ENCODE assay signal across 28 cellular contexts in the genomic region with DNA sequence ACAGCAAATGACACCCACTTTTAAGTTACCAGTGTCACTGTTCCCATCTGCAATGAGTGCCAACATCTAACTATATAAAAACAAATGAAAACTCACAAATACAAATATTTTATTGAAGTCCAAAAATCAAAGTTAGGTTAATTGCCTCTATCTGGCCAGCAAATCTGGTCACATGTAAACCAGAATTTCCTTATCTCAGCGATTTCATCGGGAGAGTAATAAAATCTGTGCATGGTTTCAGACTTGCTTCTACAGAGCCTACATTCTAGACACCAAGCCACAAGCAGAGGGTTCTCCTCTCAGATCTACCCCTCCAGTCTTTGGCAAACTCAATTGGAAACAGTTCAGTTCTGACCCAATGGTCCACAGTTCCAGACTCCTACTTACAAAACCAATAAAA.
"Had no signal": no experiment of that assay in that cellular context is flagged by ENCODE, and none has a peak within 500 bp of the region (broad histone marks: within the 10 kb centered on the region; RNA-seq: fewer than 3 reads in every experiment).

No MANE protein-coding gene starts in this region.

- H3K36me3 ChIP-seq: gastrocnemius medialis, ovary, thoracic aorta, tibial nerve, upper lobe of left lung had no signal

- H3K27ac Mint-ChIP-seq: nephron progenitor cell; stimulated activated naive B cell treated with anti-CD40 and anti-IgM and Interleukin-4, amounts not matched to agents 10 μg/mL and 1 μg/mL and 100 μg/mL, for 72 hours; stimulated activated naive CD8-positive, alpha-beta T cell treated with anti-CD3 and anti-CD28 coated beads, Interleukin-15, Interleukin-2, amounts not matched to agents 100 ng/mL and 50 ng/mL, for 24 hours had no signal

- ATAC-seq: esophagus mucosa; gastrocnemius medialis; left lung; naive thymus-derived CD8-positive, alpha-beta T cell; psoas muscle; right cardiac atrium; stimulated activated naive B cell treated with anti-CD40 and anti-IgM and Interleukin-4, amounts not matched to agents 10 μg/mL and 1 μg/mL and 100 μg/mL, for 72 hours had no signal

- H3K27me3 Mint-ChIP-seq: naive thymus-derived CD8-positive, alpha-beta T cell; stimulated activated naive B cell treated with anti-CD40 and anti-IgM and Interleukin-4, amounts not matched to agents 10 μg/mL and 1 μg/mL and 100 μg/mL, for 72 hours; stimulated activated naive CD8-positive, alpha-beta T cell treated with anti-CD3 and anti-CD28 coated beads, Interleukin-15, Interleukin-2, amounts not matched to agents 100 ng/mL and 50 ng/mL, for 24 hours had no signal

- DNase-seq: dorsolateral prefrontal cortex; effector CD4-positive, alpha-beta T cell; foreskin fibroblast; gastrocnemius medialis; kidney; left lung; mesenchymal stem cell; midbrain; naive thymus-derived CD8-positive, alpha-beta T cell; nephron progenitor cell; occipital lobe; ovary; posterior cingulate gyrus; psoas muscle; right cardiac atrium; stimulated activated CD4-positive, alpha-beta T cell treated with anti-CD3 and anti-CD28 coated beads, Interleukin-15, amount 100 ng/mL, for 24 hours; stimulated activated CD4-positive, alpha-beta T cell treated with anti-CD3 and anti-CD28 coated beads, Interleukin-2, amount 100 ng/mL, for 48 hours; stimulated activated naive B cell treated with anti-CD40 and anti-IgM and Interleukin-4, amounts not matched to agents 10 μg/mL and 1 μg/mL and 100 μg/mL, for 72 hours; upper lobe of left lung had no signal

- H3K27ac ChIP-seq: dorsolateral prefrontal cortex, epithelial cell of prostate, gastrocnemius medialis, hepatocyte, left lung, ovary, psoas muscle, thoracic aorta, tibial nerve, upper lobe of left lung had no signal

- H3K4me3 ChIP-seq: dorsolateral prefrontal cortex, gastrocnemius medialis, hepatocyte, left lung, ovary, psoas muscle, skin epidermis, thoracic aorta, tibial nerve, upper lobe of left lung had no signal

- FAIRE-seq: colon, kidney, urothelium cell line had no signal

- H3K9me3 ChIP-seq: gastrocnemius medialis, ovary, psoas muscle, thoracic aorta, tibial nerve, upper lobe of left lung had no signal

- H3K27me3 ChIP-seq: dorsolateral prefrontal cortex, gastrocnemius medialis, hepatocyte, left lung, ovary, tibial nerve, upper lobe of left lung had no signal

- H3K4me2 ChIP-seq: hepatocyte had no signal

- H3K4me1 ChIP-seq: gastrocnemius medialis, left lung, psoas muscle, tibial nerve, upper lobe of left lung had no signal

- H3K4me1 Mint-ChIP-seq: naive thymus-derived CD8-positive, alpha-beta T cell; stimulated activated naive B cell treated with anti-CD40 and anti-IgM and Interleukin-4, amounts not matched to agents 10 μg/mL and 1 μg/mL and 100 μg/mL, for 72 hours had no signal

- H3K4me3 Mint-ChIP-seq: naive thymus-derived CD8-positive, alpha-beta T cell; nephron progenitor cell; stimulated activated naive B cell treated with anti-CD40 and anti-IgM and Interleukin-4, amounts not matched to agents 10 μg/mL and 1 μg/mL and 100 μg/mL, for 72 hours; stimulated activated naive CD8-positive, alpha-beta T cell treated with anti-CD3 and anti-CD28 coated beads, Interleukin-15, Interleukin-2, amounts not matched to agents 100 ng/mL and 50 ng/mL, for 24 hours had no signal
